In the genomic region with DNA sequence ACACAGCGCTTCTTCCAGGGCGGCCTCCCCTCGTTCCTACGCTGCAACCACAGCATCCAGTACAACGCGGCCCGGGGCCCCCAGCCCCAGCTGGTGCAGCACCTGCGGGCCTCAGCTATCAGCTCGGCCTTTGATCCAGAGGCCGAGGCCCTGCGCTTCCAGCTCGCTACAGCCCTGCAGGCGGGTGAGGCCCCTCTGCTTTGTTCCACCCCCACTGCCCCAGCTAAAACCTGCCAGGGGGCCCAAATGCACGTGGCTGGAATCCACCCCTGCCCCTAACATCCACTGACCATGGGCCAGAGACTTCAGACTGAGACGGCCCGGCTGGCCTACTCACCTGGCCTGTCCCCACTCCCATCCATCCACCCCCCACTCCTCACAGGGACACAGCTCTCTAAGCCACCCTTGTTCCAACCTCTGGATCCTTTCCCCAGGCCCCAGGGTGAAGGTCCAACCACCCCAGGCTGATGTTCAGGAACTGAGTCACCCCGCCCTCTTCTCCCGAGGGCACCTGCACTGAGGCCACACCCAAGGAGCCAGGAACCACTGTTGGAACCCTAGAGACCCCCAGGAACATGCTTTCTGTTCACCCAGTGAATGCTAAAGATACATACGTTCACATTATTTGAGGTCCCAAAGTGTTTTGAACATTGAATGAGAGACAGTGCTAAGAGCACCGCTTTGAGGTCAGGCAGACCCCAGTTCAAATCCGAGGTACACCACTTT, we compare ENCODE assay signal across 20 cellular contexts.
"Had no signal": no experiment of that assay in that cellular context is flagged by ENCODE, and none has a peak within 500 bp of the region (broad histone marks: within the 10 kb centered on the region; RNA-seq: fewer than 3 reads in every experiment).

No MANE protein-coding gene starts in this region.

- DNase-seq: activated CD4-positive, alpha-beta T cell treated with anti-CD3 and anti-CD28 coated beads, Interleukin-2, amount 10 ng/mL, durations not matched to agents 24 days and 14 days; activated CD4-positive, CD25-positive, alpha-beta regulatory T cell; activated CD8-positive, alpha-beta memory T cell treated with anti-CD3 and anti-CD28 coated beads, Interleukin-2, amount 50 U/mL, for 4 hours; activated CD8-positive, alpha-beta T cell treated with anti-CD3 and anti-CD28 coated beads, Interleukin-2, amount 10 ng/mL, durations not matched to agents 7 days and 5 days; activated gamma-delta T cell treated with Interleukin-2 at 50 U/mL for 16 hours; activated naive CD8-positive, alpha-beta T cell treated with anti-CD3 and anti-CD28 coated beads for 36 hours; activated T-cell treated with anti-CD3 and anti-CD28 coated beads, Interleukin-2, amount 50 U/mL, for 48 hours; amygdala; body of pancreas; caudate nucleus; kidney glomerular epithelial cell; stimulated activated CD4-positive, alpha-beta T cell treated with anti-CD3 and anti-CD28 coated beads, Interleukin-4, amount 100 ng/mL, for 4 hours; stimulated activated CD8-positive, alpha-beta memory T cell treated with anti-CD3 and anti-CD28 coated beads, Interleukin-4, amount 100 ng/mL, for 48 hours; stimulated activated naive CD4-positive, alpha-beta T cell treated with Interleukin-2 at 50 U/mL for 16 hours; substantia nigra; upper lobe of right lung had no signal

- H3K9me3 ChIP-seq: body of pancreas, esophagus muscularis mucosa, upper lobe of right lung had no signal

- H3K27me3 Mint-ChIP-seq: activated CD4-positive, alpha-beta T cell treated with anti-CD3 and anti-CD28 coated beads, Interleukin-2, amount 10 ng/mL, durations not matched to agents 24 days and 14 days had no signal

- ATAC-seq: activated CD8-positive, alpha-beta T cell treated with anti-CD3 and anti-CD28 coated beads, Interleukin-2, amount 10 ng/mL, durations not matched to agents 7 days and 5 days; body of pancreas; upper lobe of right lung had no signal

- H3K4me1 ChIP-seq: body of pancreas, upper lobe of right lung had no signal

- H3K27ac ChIP-seq: body of pancreas, coronary artery, esophagus muscularis mucosa, skin epidermis, upper lobe of right lung had no signal

- H3K27me3 ChIP-seq: body of pancreas, esophagus muscularis mucosa, upper lobe of right lung had no signal

- H3K4me3 ChIP-seq: body of pancreas, coronary artery, esophagus muscularis mucosa, skin epidermis, upper lobe of right lung had no signal

- H3K4me1 Mint-ChIP-seq: activated CD4-positive, alpha-beta T cell treated with anti-CD3 and anti-CD28 coated beads, Interleukin-2, amount 10 ng/mL, durations not matched to agents 24 days and 14 days; activated naive CD8-positive, alpha-beta T cell treated with anti-CD3 and anti-CD28 coated beads for 36 hours had no signal

- H3K27ac Mint-ChIP-seq: activated CD4-positive, alpha-beta T cell treated with anti-CD3 and anti-CD28 coated beads, Interleukin-2, amount 10 ng/mL, durations not matched to agents 24 days and 14 days; activated CD8-positive, alpha-beta T cell treated with anti-CD3 and anti-CD28 coated beads, Interleukin-2, amount 10 ng/mL, durations not matched to agents 7 days and 5 days; activated naive CD8-positive, alpha-beta T cell treated with anti-CD3 and anti-CD28 coated beads for 36 hours; nephron had no signal

- H3K4me3 Mint-ChIP-seq: activated CD4-positive, alpha-beta T cell treated with anti-CD3 and anti-CD28 coated beads, Interleukin-2, amount 10 ng/mL, durations not matched to agents 24 days and 14 days; activated CD8-positive, alpha-beta T cell treated with anti-CD3 and anti-CD28 coated beads, Interleukin-2, amount 10 ng/mL, durations not matched to agents 7 days and 5 days; activated naive CD8-positive, alpha-beta T cell treated with anti-CD3 and anti-CD28 coated beads for 36 hours; nephron had no signal

- H3K9me3 Mint-ChIP-seq: activated CD4-positive, alpha-beta T cell treated with anti-CD3 and anti-CD28 coated beads, Interleukin-2, amount 10 ng/mL, durations not matched to agents 24 days and 14 days; activated naive CD8-positive, alpha-beta T cell treated with anti-CD3 and anti-CD28 coated beads for 36 hours; nephron had no signal

- H3K36me3 ChIP-seq: upper lobe of right lung had no signal

- H3K36me3 Mint-ChIP-seq: activated naive CD8-positive, alpha-beta T cell treated with anti-CD3 and anti-CD28 coated beads for 36 hours had no signal
